ENCODE assay signal across 12 cellular contexts in genomic region chr2:210461401-210461800, GRCh38. TPM values are rescaled to one million over a fixed set of nuclear protein-coding genes. Genes with fewer than 3 reads are reported as not detected.
DNase-seq lines count a peak whose midpoint lies in the region; ATAC-seq and TF ChIP-seq lines count a peak whose summit lies in the region.
"Had no signal": no experiment of that assay in that cellular context is flagged by ENCODE, and none has a peak within 500 bp of the region (broad histone marks: within the 10 kb centered on the region; RNA-seq: fewer than 3 reads in every experiment).

No MANE protein-coding gene starts in this region.

- peaks cover 16% of the 10 kb centered on the region for H3K36me3 Mint-ChIP-seq in WTC11

- peak overlapping the region; percentile 46; the same call in 1 of the 2 replicates for H3K27ac Mint-ChIP-seq in WTC11
- H3K27ac Mint-ChIP-seq: activated CD4-positive, alpha-beta memory T cell treated with anti-CD3 and anti-CD28 coated beads for 36 hours; GM23338; progenitor cell of endocrine pancreas had no signal

- POLR2A ChIA-PET in WTC11 (lab: Charles Lee): no interaction called here

- ATAC-seq in GM18505 (IDR thresholded peaks at IDR 0.05; ENCODE audit: unreplicated experiment) (peak; percentile 47), GM21367 (IDR thresholded peaks at IDR 0.05; ENCODE audit: unreplicated experiment) (peak; percentile 54), HG03135 (IDR thresholded peaks at IDR 0.05; ENCODE audit: unreplicated experiment) (peak; percentile 61), WTC11 (no peak), HG03045 (IDR thresholded peaks at IDR 0.05; ENCODE audit: unreplicated experiment) (no peak)
- ATAC-seq: GM23338, left colon had no signal

- no peaks in the 10 kb centered on the region for H3K27me3 Mint-ChIP-seq in WTC11 (ENCODE audit: low read depth)
- H3K27me3 Mint-ChIP-seq: activated CD4-positive, alpha-beta memory T cell treated with anti-CD3 and anti-CD28 coated beads for 36 hours; progenitor cell of endocrine pancreas had no signal

- H3K4me1 Mint-ChIP-seq in WTC11: peaks cover 19% of the 10 kb centered on the region

- no peak for TF ChIP-seq POLR2A in GM18505 (IDR thresholded peaks at IDR 0.05; ENCODE audit: borderline replicate concordance, extremely low read depth, insufficient read depth, insufficient read length)

- H3K4me3 Mint-ChIP-seq in WTC11: no peak overlapping the region
- H3K4me3 Mint-ChIP-seq: activated CD4-positive, alpha-beta memory T cell treated with anti-CD3 and anti-CD28 coated beads for 36 hours; GM23338 had no signal

- CTCF ChIA-PET in WTC11 (lab: Charles Lee): no interaction called here

- TF ChIP-seq CTCF in WTC11 (IDR thresholded peaks at IDR 0.05): no peak

- no peaks in the 10 kb centered on the region for H3K9me3 Mint-ChIP-seq in WTC11
- H3K9me3 Mint-ChIP-seq: activated CD4-positive, alpha-beta memory T cell treated with anti-CD3 and anti-CD28 coated beads for 36 hours; GM23338 had no signal

- DNase-seq in WTC11 (ENCODE audit: low spot score) (no peak), COR-L47 (lab: John Stamatoyannopoulos, UW) (no peak), SW480 (ENCODE audit: low spot score) (no peak), NCI-H774 (lab: John Stamatoyannopoulos, UW) (no peak)
- DNase-seq: activated CD4-positive, alpha-beta memory T cell treated with anti-CD3 and anti-CD28 coated beads for 36 hours; left colon had no signal

TF ChIP-seq in WTC11, 78 proteins besides CTCF, POLR2A, EP300 and RAD21:
- TF ChIP-seq PRRX2 (CRISPR knock-in tag; IDR thresholded peaks at IDR 0.05): no peak
- no peak for TF ChIP-seq TP53 (CRISPR knock-in tag; IDR thresholded peaks at IDR 0.05)
- TF ChIP-seq ZNF121 (CRISPR knock-in tag; IDR thresholded peaks at IDR 0.05): no peak
- TF ChIP-seq E2F5 (CRISPR knock-in tag; IDR thresholded peaks at IDR 0.05): no peak
- TF ChIP-seq, protein P1, sequence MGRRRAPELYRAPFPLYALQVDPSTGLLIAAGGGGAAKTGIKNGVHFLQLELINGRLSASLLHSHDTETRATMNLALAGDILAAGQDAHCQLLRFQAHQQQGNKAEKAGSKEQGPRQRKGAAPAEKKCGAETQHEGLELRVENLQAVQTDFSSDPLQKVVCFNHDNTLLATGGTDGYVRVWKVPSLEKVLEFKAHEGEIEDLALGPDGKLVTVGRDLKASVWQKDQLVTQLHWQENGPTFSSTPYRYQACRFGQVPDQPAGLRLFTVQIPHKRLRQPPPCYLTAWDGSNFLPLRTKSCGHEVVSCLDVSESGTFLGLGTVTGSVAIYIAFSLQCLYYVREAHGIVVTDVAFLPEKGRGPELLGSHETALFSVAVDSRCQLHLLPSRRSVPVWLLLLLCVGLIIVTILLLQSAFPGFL (CRISPR knock-in tag; IDR thresholded peaks at IDR 0.05; ENCODE audit: borderline replicate concordance): no peak
- no peak for TF ChIP-seq USF2 (CRISPR knock-in tag; IDR thresholded peaks at IDR 0.05)
- TF ChIP-seq NFATC4 (CRISPR knock-in tag; IDR thresholded peaks at IDR 0.05): no peak
- TF ChIP-seq EMX1 (CRISPR knock-in tag; IDR thresholded peaks at IDR 0.05): no peak
- no peak for TF ChIP-seq SOX15 (CRISPR knock-in tag; IDR thresholded peaks at IDR 0.05)
- no peak for TF ChIP-seq USF1 (CRISPR knock-in tag; IDR thresholded peaks at IDR 0.05)
- no peak for TF ChIP-seq ZNF232 (CRISPR knock-in tag; IDR thresholded peaks at IDR 0.05)
- TF ChIP-seq MAX (CRISPR knock-in tag; IDR thresholded peaks at IDR 0.05): no peak
TF ChIP-seq in WTC11: peak in this region for 0.

RNA-seq across cellular contexts. Expression of gene LANCL1, which starts 15.2 kb away (rescaled TPM):
- 35.9 to 54.0 TPM (median 52.0 TPM) in 3 replicates for total RNA-seq in WTC11 (2021)

Comparison
In these comparisons a context has a peak if more than half of its experiments do, and no peak if none do; other contexts are left out.
1. ATAC-seq: peak in GM18505 (single experiment), GM21367 (single experiment) and HG03135 (single experiment); none in WTC11 (single experiment) and HG03045 (single experiment).